3 cellular contexts compared by ENCODE assay signal in the genomic region with DNA sequence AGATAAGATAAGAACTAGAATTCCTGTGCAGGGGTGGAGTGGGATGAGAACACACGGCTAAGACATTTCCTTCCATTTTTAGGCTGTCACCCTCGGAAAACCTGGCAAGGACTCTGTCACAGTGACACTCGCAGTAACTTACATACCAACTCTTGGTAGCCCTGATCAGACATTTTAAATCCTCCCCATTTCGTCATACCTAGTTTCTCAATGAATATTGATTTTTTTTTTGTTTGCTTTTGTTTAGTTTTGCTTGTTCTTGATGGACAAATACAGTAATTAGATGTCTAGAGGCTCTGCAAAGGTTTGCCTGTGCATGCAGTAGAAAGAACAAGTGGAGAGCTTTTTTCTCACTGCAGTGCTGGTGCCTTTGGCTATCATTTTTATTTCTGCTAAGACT.
TF ChIP-seq lines count a peak whose summit lies in the region.

No MANE protein-coding gene starts in this region.

TF ChIP-seq in A549, 52 proteins besides CTCF, POLR2A, EP300 and RAD21 (continued from another document and continues in another):
- no peak for TF ChIP-seq E2F6 (IDR thresholded peaks at IDR 0.05; ENCODE audit: borderline replicate concordance, low read depth)
- no peak for TF ChIP-seq FOXS1 (CRISPR knock-in tag; IDR thresholded peaks at IDR 0.05)
- TF ChIP-seq RCOR1 (IDR thresholded peaks at IDR 0.05; ENCODE audit: low read depth, low read length), result no peak
- TF ChIP-seq, protein P1, sequence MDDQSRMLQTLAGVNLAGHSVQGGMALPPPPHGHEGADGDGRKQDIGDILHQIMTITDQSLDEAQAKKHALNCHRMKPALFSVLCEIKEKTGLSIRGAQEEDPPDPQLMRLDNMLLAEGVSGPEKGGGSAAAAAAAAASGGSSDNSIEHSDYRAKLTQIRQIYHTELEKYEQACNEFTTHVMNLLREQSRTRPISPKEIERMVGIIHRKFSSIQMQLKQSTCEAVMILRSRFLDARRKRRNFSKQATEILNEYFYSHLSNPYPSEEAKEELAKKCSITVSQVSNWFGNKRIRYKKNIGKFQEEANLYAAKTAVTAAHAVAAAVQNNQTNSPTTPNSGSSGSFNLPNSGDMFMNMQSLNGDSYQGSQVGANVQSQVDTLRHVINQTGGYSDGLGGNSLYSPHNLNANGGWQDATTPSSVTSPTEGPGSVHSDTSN (IDR thresholded peaks at IDR 0.05), result no peak
- no peak for TF ChIP-seq JUN (IDR thresholded peaks at IDR 0.05)
- no peak for TF ChIP-seq KDM5A (IDR thresholded peaks at IDR 0.05)
- no peak for TF ChIP-seq HMGXB4 (CRISPR knock-in tag; IDR thresholded peaks at IDR 0.05; ENCODE audit: borderline replicate concordance)
- no peak for TF ChIP-seq REST (IDR thresholded peaks at IDR 0.05)
- TF ChIP-seq HEYL (CRISPR knock-in tag; IDR thresholded peaks at IDR 0.05), result no peak
- no peak for TF ChIP-seq CHD2 (IDR thresholded peaks at IDR 0.05; ENCODE audit: low read length, partially characterized antibody)
- TF ChIP-seq BHLHE40 (IDR thresholded peaks at IDR 0.05; ENCODE audit: low read depth, low read length), result no peak

TF ChIP-seq in WTC11, 78 proteins besides CTCF, POLR2A, EP300 and RAD21:
- TF ChIP-seq, protein P2, sequence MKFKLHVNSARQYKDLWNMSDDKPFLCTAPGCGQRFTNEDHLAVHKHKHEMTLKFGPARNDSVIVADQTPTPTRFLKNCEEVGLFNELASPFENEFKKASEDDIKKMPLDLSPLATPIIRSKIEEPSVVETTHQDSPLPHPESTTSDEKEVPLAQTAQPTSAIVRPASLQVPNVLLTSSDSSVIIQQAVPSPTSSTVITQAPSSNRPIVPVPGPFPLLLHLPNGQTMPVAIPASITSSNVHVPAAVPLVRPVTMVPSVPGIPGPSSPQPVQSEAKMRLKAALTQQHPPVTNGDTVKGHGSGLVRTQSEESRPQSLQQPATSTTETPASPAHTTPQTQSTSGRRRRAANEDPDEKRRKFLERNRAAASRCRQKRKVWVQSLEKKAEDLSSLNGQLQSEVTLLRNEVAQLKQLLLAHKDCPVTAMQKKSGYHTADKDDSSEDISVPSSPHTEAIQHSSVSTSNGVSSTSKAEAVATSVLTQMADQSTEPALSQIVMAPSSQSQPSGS (CRISPR knock-in tag; IDR thresholded peaks at IDR 0.05; ENCODE audit: borderline replicate concordance, low read depth), result no peak
- 0 out of 2 replicates have a peak, but pooled peaks have one; percentile 22 for TF ChIP-seq GABPB1 (CRISPR knock-in tag; IDR thresholded peaks at IDR 0.05)
- TF ChIP-seq PRDM15 (CRISPR knock-in tag; IDR thresholded peaks at IDR 0.05), result no peak
- no peak for TF ChIP-seq MXD4 (CRISPR knock-in tag; IDR thresholded peaks at IDR 0.05; ENCODE audit: borderline replicate concordance)

TF ChIP-seq in liver, 16 proteins besides CTCF, POLR2A, EP300 and RAD21 (continued from another document):
- TF ChIP-seq ZBTB33 (IDR thresholded peaks at IDR 0.05) (no peak), REST (IDR thresholded peaks at IDR 0.05) (no peak), SP1 (IDR thresholded peaks at IDR 0.05) (no peak), MAX (IDR thresholded peaks at IDR 0.05) (no peak), JUND (IDR thresholded peaks at IDR 0.05) (no peak)
